In the genomic region with DNA sequence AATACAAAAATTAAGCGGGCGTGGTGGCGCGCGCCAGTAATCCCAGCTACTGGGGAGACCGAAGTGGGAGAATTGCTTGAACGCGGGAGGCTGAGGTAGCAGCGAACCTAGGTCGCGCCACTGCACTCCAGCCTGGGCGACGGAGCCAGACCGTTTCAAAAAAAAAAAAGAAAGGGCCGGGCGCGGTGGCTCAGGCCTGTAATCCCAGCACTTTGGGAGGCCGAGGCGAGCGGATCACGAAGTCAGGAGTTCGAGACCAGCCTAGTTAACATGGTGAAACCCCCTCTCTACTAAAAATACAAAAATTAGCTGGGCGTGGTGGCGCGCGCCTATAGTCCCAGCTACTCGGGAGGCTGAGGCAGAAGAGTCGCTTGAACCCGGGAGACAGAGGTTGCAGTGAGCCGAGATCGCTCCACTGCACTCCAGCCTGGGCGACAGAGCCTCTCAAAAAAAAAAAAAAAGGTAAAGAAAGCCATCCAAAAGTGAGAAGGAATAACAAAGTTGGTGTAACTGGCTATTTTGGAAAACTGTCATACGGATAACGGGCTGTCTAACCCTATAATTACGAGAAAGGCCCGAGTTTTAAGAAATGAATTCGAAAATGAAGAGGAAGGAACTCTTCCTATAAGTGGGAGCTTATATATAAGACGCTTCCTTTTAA, we compare ENCODE assay signal across 1 cellular context.
A peak's percentile ranks its signal among the peaks of the same experiment; 100 is the strongest.
TF ChIP-seq lines count a peak whose summit lies in the region.

No MANE protein-coding gene starts in this region.

TF ChIP-seq in A549, 52 proteins besides CTCF, POLR2A, EP300 and RAD21:
- TF ChIP-seq CHD4 (IDR thresholded peaks at IDR 0.05; ENCODE audit: borderline replicate concordance): peak; percentile 74; the same call in 1 of the 2 replicates
